ENCODE assay signal across 20 cellular contexts in the genomic region with DNA sequence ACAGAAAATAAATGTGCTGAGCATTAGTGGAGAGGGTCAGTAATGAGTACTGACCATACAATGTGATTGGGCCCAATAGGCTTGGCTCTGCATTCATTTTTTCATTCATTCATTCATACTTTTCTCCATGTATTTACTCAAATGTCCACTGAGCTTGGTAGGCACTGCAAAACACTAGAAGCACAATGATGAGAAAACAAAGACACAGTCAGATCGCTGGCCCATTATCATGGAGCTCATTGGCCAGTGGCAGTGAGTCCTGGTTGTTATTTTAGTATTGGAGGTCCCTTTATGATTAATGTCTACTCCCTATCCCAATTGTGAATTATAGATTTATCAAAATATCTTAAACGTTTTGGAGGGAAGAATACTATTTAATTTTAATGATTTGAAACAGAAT.
"Had no signal": no experiment of that assay in that cellular context is flagged by ENCODE, and none has a peak within 500 bp of the region (broad histone marks: within the 10 kb centered on the region; RNA-seq: fewer than 3 reads in every experiment).

No MANE protein-coding gene starts in this region.

- DNase-seq: Kasumi-1, MM.1S, NCI-H1436 treated with DMSO at 0.1 percent for 48 hours, NCI-H1694, NCI-H1930, NCI-H2171, NCI-H226, NCI-H446, NCI-H510A, NCI-H524 treated with DMSO at 0.1 percent for 48 hours, NCI-H774, Right ventricle myocardium superior, RPMI8226, SIG-M5 had no signal

- H3K27ac Mint-ChIP-seq: IgD-negative memory B cell had no signal

- H3K9me3 ChIP-seq: SJSA1 had no signal

- H3K27me3 Mint-ChIP-seq: IgD-negative memory B cell had no signal

- H3K4me3 ChIP-seq: K562, SJSA1, SK-N-MC had no signal

- H3K4me3 Mint-ChIP-seq: IgD-negative memory B cell had no signal

- H3K27me3 ChIP-seq: SJSA1 had no signal

- H3K27ac ChIP-seq: HL-60, KMS-11, SJSA1, SK-N-MC had no signal

- H3K4me1 Mint-ChIP-seq: IgD-negative memory B cell had no signal

- H3K36me3 ChIP-seq: SJSA1 had no signal

- H3K36me3 Mint-ChIP-seq: IgD-negative memory B cell had no signal

- H3K4me1 ChIP-seq: SJSA1 had no signal

- ATAC-seq: K562 had no signal
